In the genomic region with DNA sequence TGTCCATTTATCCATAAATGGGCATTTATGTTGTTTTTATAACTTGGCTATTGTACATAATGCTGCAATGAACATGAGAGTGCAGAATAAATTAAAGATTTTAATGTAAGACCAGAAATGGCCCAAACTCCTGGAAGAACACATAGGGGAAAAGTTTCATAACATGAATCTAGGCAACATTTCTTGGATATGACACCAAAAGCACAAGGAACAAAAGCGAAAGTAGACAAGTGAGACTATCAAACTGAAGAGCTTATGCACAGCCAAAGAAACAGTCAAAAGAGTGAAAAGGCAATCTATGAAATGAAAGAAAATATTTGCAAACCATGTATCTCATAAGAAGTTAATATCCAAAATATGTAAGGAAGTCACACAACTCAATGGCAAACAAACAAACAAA, we compare ENCODE assay signal across 15 cellular contexts. TPM values are rescaled to one million over a fixed set of nuclear protein-coding genes. Genes with fewer than 3 reads are reported as not detected.
DNase-seq lines count a peak whose midpoint lies in the region; ATAC-seq and TF ChIP-seq lines count a peak whose summit lies in the region.
"Had no signal": no experiment of that assay in that cellular context is flagged by ENCODE, and none has a peak within 500 bp of the region (broad histone marks: within the 10 kb centered on the region; RNA-seq: fewer than 3 reads in every experiment).

No MANE protein-coding gene starts in this region.

- H3K4me3 ChIP-seq in SK-N-SH (ENCODE audit: low read depth in 2 of 2, low read length in 1 of 2): no peak overlapping the region
- H3K4me3 ChIP-seq in OCI-LY3 (ENCODE audit: low read length): no peak overlapping the region
- H3K4me3 ChIP-seq in fibroblast of the aortic adventitia (ENCODE audit: low read depth, low read length): no peak overlapping the region
- H3K4me3 ChIP-seq: A549 had no signal

- no peaks in the 10 kb centered on the region for H3K9me3 Mint-ChIP-seq in natural killer cell treated with Interleukin-12 subunit alpha and Interleukin-12 subunit beta and Interleukin-15 and Interleukin-18, amount 100 ng/mL, for 72 hours
- H3K9me3 Mint-ChIP-seq: CD4-positive, alpha-beta T cell had no signal

- 6% methylated on average over 1 of the region's 1 CpG for WGBS in SK-N-SH (ENCODE audit: low lambda C conversion rate)

- H3K36me3 Mint-ChIP-seq in natural killer cell treated with Interleukin-12 subunit alpha and Interleukin-12 subunit beta and Interleukin-15 and Interleukin-18, amount 100 ng/mL, for 72 hours: no peaks in the 10 kb centered on the region

- TF ChIP-seq EP300 in SK-N-SH (IDR thresholded peaks at IDR 0.05; ENCODE audit: borderline replicate concordance in 1 of 2, low read depth in 1 of 2, low read length in 1 of 2): no peak

- H3K27me3 ChIP-seq in SK-N-SH (ENCODE audit: insufficient read depth): no peaks in the 10 kb centered on the region; the same call in 1 of the 2 replicates
- H3K27me3 ChIP-seq in OCI-LY3 (ENCODE audit: low read depth, low read length): no peaks in the 10 kb centered on the region

- H3K4me3 Mint-ChIP-seq in natural killer cell treated with Interleukin-12 subunit alpha and Interleukin-12 subunit beta and Interleukin-15 and Interleukin-18, amount 100 ng/mL, for 72 hours: no peak overlapping the region
- H3K4me3 Mint-ChIP-seq: CD4-positive, alpha-beta T cell; H9 had no signal

- H3K4me1 ChIP-seq in SK-N-SH (ENCODE audit: control insufficient read depth in 1 of 2, insufficient read depth in 2 of 2, low read depth in 1 of 2, low read length in 1 of 2): no peaks in the 10 kb centered on the region
- peaks cover 10% of the 10 kb centered on the region for H3K4me1 ChIP-seq in OCI-LY3 (ENCODE audit: low read length)
- H3K4me1 ChIP-seq: Caco-2 had no signal

- peaks cover 0 to 5% of the 10 kb centered on the region in 2 donors for H3K4me1 Mint-ChIP-seq in natural killer cell treated with Interleukin-12 subunit alpha and Interleukin-12 subunit beta and Interleukin-15 and Interleukin-18, amount 100 ng/mL, for 72 hours (ENCODE audit: low read depth in 2 of 2)
- H3K4me1 Mint-ChIP-seq: H9 had no signal

- H3K27me3 Mint-ChIP-seq in natural killer cell treated with Interleukin-12 subunit alpha and Interleukin-12 subunit beta and Interleukin-15 and Interleukin-18, amount 100 ng/mL, for 72 hours: peaks cover 22 to 27% of the 10 kb centered on the region in 2 donors
- H3K27me3 Mint-ChIP-seq: CD4-positive, alpha-beta T cell had no signal

- POLR2A ChIA-PET in SK-N-SH (lab: Yijun Ruan, JAX): no interaction called here

- H2AFZ ChIP-seq in SK-N-SH (ENCODE audit: low read depth): no peak overlapping the region
- no peak overlapping the region for H2AFZ ChIP-seq in OCI-LY3 (ENCODE audit: low read depth, low read length)

- H4K20me1 ChIP-seq in SK-N-SH (ENCODE audit: insufficient read depth) (no peaks in the 10 kb centered on the region), OCI-LY3 (ENCODE audit: insufficient read depth, low read length) (no peaks in the 10 kb centered on the region)

- no peaks in the 10 kb centered on the region for H3K9me2 ChIP-seq in SK-N-SH

- H3K27ac ChIP-seq in SK-N-SH (ENCODE audit: low read depth in 2 of 2, low read length in 1 of 2): no peak overlapping the region
- no peak overlapping the region for H3K27ac ChIP-seq in OCI-LY3 (ENCODE audit: low read length)
- H3K27ac ChIP-seq: 22Rv1, A549, C4-2B had no signal

- H3K79me2 ChIP-seq in SK-N-SH (ENCODE audit: insufficient read depth) (no peaks in the 10 kb centered on the region), OCI-LY3 (ENCODE audit: low read length) (no peaks in the 10 kb centered on the region)

- H3F3A ChIP-seq in SK-N-SH (replicated peaks; ENCODE audit: insufficient read depth): no peaks in the 10 kb centered on the region

- H3K36me3 ChIP-seq in SK-N-SH (replicated peaks in 1 of 2; ENCODE audit: control insufficient read depth in 1 of 2, insufficient read depth in 2 of 2, low read length in 1 of 2): no peaks in the 10 kb centered on the region
- no peaks in the 10 kb centered on the region for H3K36me3 ChIP-seq in OCI-LY3 (replicated peaks; ENCODE audit: low read depth, low read length)

- H3K27ac Mint-ChIP-seq in natural killer cell treated with Interleukin-12 subunit alpha and Interleukin-12 subunit beta and Interleukin-15 and Interleukin-18, amount 100 ng/mL, for 72 hours: no peak overlapping the region
- H3K27ac Mint-ChIP-seq: CD4-positive, alpha-beta T cell; H9 had no signal

- peak overlapping the region; percentile 12; the same call in 1 of the 2 replicates for H3K4me2 ChIP-seq in SK-N-SH
- peak overlapping the region; percentile 3; the same call in 1 of the 2 replicates for H3K4me2 ChIP-seq in OCI-LY3 (ENCODE audit: low read length)
- H3K4me2 ChIP-seq: A549 had no signal

- TF ChIP-seq RAD21 in SK-N-SH (IDR thresholded peaks at IDR 0.05; ENCODE audit: low read length): no peak

- ATAC-seq in SK-N-SH treated with all-trans-retinoic acid at 6 μM for 48 hours: no peak
- ATAC-seq in natural killer cell treated with Interleukin-12 subunit alpha and Interleukin-12 subunit beta and Interleukin-15 and Interleukin-18, amount 100 ng/mL, for 72 hours: no peak
- ATAC-seq: A549 had no signal

- DNase-seq in SK-N-SH (no peak), fibroblast of the aortic adventitia (ENCODE audit: low read depth) (peak; percentile 7)
- no peak for DNase-seq in natural killer cell treated with Interleukin-12 subunit alpha and Interleukin-12 subunit beta and Interleukin-15 and Interleukin-18, amount 100 ng/mL, for 72 hours (ENCODE audit: low spot score)
- DNase-seq: AML-193; Caco-2; CD4-positive, alpha-beta T cell; H9 had no signal

- TF ChIP-seq CTCF in SK-N-SH (IDR thresholded peaks at IDR 0.05) (no peak), OCI-LY3 (IDR thresholded peaks at IDR 0.05; ENCODE audit: low read depth, low read length) (no peak), fibroblast of the aortic adventitia (IDR thresholded peaks at IDR 0.05; ENCODE audit: insufficient read depth, low read length) (no peak)

- no peak overlapping the region for H3K9ac ChIP-seq in SK-N-SH
- no peak overlapping the region for H3K9ac ChIP-seq in OCI-LY3 (ENCODE audit: low read length)

- CTCF ChIA-PET in SK-N-SH (lab: Yijun Ruan, JAX): no interaction called here

- H3K9me3 ChIP-seq in SK-N-SH: no peaks in the 10 kb centered on the region
- H3K9me3 ChIP-seq in OCI-LY3 (ENCODE audit: insufficient read depth, low read length): no peaks in the 10 kb centered on the region
- H3K9me3 ChIP-seq: A549, Caco-2 had no signal

TF ChIP-seq in SK-N-SH, 30 proteins besides CTCF, POLR2A, EP300 and RAD21:
- TF ChIP-seq NRF1 (IDR thresholded peaks at IDR 0.05; ENCODE audit: low read depth, low read length): no peak

TF ChIP-seq in SK-N-SH treated with all-trans-retinoic acid at 6 μM for 48 hours, 23 proteins besides CTCF, POLR2A, EP300 and RAD21 (continues in another document):
- TF ChIP-seq ZNF70 (CRISPR knock-in tag; IDR thresholded peaks at IDR 0.05) (no peak), ARNTL (CRISPR knock-in tag; IDR thresholded peaks at IDR 0.05; ENCODE audit: borderline replicate concordance, low read depth) (no peak), RARB (CRISPR knock-in tag; IDR thresholded peaks at IDR 0.05) (no peak)
- TF ChIP-seq, protein P1, sequence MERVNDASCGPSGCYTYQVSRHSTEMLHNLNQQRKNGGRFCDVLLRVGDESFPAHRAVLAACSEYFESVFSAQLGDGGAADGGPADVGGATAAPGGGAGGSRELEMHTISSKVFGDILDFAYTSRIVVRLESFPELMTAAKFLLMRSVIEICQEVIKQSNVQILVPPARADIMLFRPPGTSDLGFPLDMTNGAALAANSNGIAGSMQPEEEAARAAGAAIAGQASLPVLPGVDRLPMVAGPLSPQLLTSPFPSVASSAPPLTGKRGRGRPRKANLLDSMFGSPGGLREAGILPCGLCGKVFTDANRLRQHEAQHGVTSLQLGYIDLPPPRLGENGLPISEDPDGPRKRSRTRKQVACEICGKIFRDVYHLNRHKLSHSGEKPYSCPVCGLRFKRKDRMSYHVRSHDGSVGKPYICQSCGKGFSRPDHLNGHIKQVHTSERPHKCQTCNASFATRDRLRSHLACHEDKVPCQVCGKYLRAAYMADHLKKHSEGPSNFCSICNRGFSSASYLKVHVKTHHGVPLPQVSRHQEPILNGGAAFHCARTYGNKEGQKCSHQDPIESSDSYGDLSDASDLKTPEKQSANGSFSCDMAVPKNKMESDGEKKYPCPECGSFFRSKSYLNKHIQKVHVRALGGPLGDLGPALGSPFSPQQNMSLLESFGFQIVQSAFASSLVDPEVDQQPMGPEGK (CRISPR knock-in tag; IDR thresholded peaks at IDR 0.05; ENCODE audit: borderline replicate concordance): no peak

RNA-seq across cellular contexts. Expression of a gene that starts 5.8 kb away (rescaled TPM):
- polyA plus RNA-seq in SK-N-SH (2012; rRNA removed): not detected in 2 replicates
- polyA plus RNA-seq in SK-N-SH (2012; cell fraction: cytosol; rRNA removed): not detected in 2 replicates
- polyA plus RNA-seq in SK-N-SH (2012; cell fraction: nucleus; rRNA removed): not detected in 2 replicates
- total RNA-seq in fibroblast of the aortic adventitia (ENCODE audit: low replicate concordance): 2.0 TPM in 1 of 2 replicates, not detected in the other
- not detected for total RNA-seq in natural killer cell treated with Interleukin-12 subunit alpha and Interleukin-12 subunit beta and Interleukin-15 and Interleukin-18, amount 100 ng/mL, for 72 hours
- total RNA-seq: Caco-2, H1, H9, HT-29 had no signal
- polyA plus RNA-seq: A549, BJ, H1 had no signal

RNA-seq across cellular contexts. Expression of a gene that starts 33.3 kb away (rescaled TPM):
- not detected in 2 replicates for polyA plus RNA-seq in SK-N-SH (2012; rRNA removed)
- polyA plus RNA-seq in SK-N-SH (2012; cell fraction: cytosol; rRNA removed): not detected in 2 replicates
- polyA plus RNA-seq in SK-N-SH (2012; cell fraction: nucleus; rRNA removed): 0.05 TPM in 1 of 2 replicates, not detected in the other
- not detected in 2 replicates for total RNA-seq in fibroblast of the aortic adventitia (ENCODE audit: low replicate concordance)
- not detected for total RNA-seq in natural killer cell treated with Interleukin-12 subunit alpha and Interleukin-12 subunit beta and Interleukin-15 and Interleukin-18, amount 100 ng/mL, for 72 hours
- total RNA-seq: Caco-2; CD4-positive, alpha-beta T cell; H1; H9; HT-29 had no signal
- polyA plus RNA-seq: BJ had no signal

RNA-seq across cellular contexts. Expression of a gene that starts 41.6 kb away (rescaled TPM):
- not detected in 2 replicates for polyA plus RNA-seq in SK-N-SH (2012; rRNA removed)
- polyA plus RNA-seq in SK-N-SH (2012; cell fraction: cytosol; rRNA removed): 0.04 TPM in 1 of 2 replicates, not detected in the other
- polyA plus RNA-seq in SK-N-SH (2012; cell fraction: nucleus; rRNA removed): not detected in 2 replicates
- total RNA-seq in fibroblast of the aortic adventitia (ENCODE audit: low replicate concordance): not detected in 2 replicates
- not detected for total RNA-seq in natural killer cell treated with Interleukin-12 subunit alpha and Interleukin-12 subunit beta and Interleukin-15 and Interleukin-18, amount 100 ng/mL, for 72 hours
- total RNA-seq: Caco-2; CD4-positive, alpha-beta T cell; H1; H9; HT-29 had no signal
- polyA plus RNA-seq: A549, BJ, H1 had no signal

RNA-seq across cellular contexts. Expression of a gene that starts 47.9 kb away (rescaled TPM):
- not detected in 2 replicates for polyA plus RNA-seq in SK-N-SH (2012; rRNA removed)
- polyA plus RNA-seq in SK-N-SH (2012; cell fraction: cytosol; rRNA removed): not detected in 2 replicates
- polyA plus RNA-seq in SK-N-SH (2012; cell fraction: nucleus; rRNA removed): not detected in 2 replicates
- total RNA-seq in fibroblast of the aortic adventitia (ENCODE audit: low replicate concordance): not detected in 2 replicates
- not detected for total RNA-seq in natural killer cell treated with Interleukin-12 subunit alpha and Interleukin-12 subunit beta and Interleukin-15 and Interleukin-18, amount 100 ng/mL, for 72 hours
- total RNA-seq: Caco-2; CD4-positive, alpha-beta T cell; H1; H9 had no signal
- polyA plus RNA-seq: A549, BJ, H1 had no signal

RNA-seq across cellular contexts. Expression of a gene that starts 56.7 kb away (rescaled TPM):
- polyA plus RNA-seq in SK-N-SH (2012; rRNA removed): not detected in 2 replicates
- not detected in 2 replicates for polyA plus RNA-seq in SK-N-SH (2012; cell fraction: cytosol; rRNA removed)
- not detected in 2 replicates for polyA plus RNA-seq in SK-N-SH (2012; cell fraction: nucleus; rRNA removed)
- not detected in 2 replicates for total RNA-seq in fibroblast of the aortic adventitia (ENCODE audit: low replicate concordance)
- total RNA-seq in natural killer cell treated with Interleukin-12 subunit alpha and Interleukin-12 subunit beta and Interleukin-15 and Interleukin-18, amount 100 ng/mL, for 72 hours: not detected
- total RNA-seq: Caco-2; CD4-positive, alpha-beta T cell; H1; H9; HT-29 had no signal
- polyA plus RNA-seq: A549, BJ, H1 had no signal
